In genomic region chr9:14831661-14832060, GRCh38 we compare ENCODE assay signal across 15 cellular contexts.
A peak's percentile ranks its signal among the peaks of the same experiment; 100 is the strongest.
DNase-seq lines count a peak whose midpoint lies in the region; ATAC-seq and TF ChIP-seq lines count a peak whose summit lies in the region.
"Had no signal": no experiment of that assay in that cellular context is flagged by ENCODE, and none has a peak within 500 bp of the region (broad histone marks: within the 10 kb centered on the region; RNA-seq: fewer than 3 reads in every experiment).

No MANE protein-coding gene starts in this region.

- TF ChIP-seq CTCF in hepatocyte (IDR thresholded peaks at IDR 0.05; ENCODE audit: poor library complexity) (no peak), PC-3 (conservative IDR thresholded peaks at IDR 0.05; ENCODE audit: low read depth, low read length) (no peak)

- no peaks in the 10 kb centered on the region for H3K9me2 ChIP-seq in hepatocyte (replicated peaks; ENCODE audit: insufficient read depth)
- H3K9me2 ChIP-seq in PC-3 (replicated peaks; ENCODE audit: low read length) = no peaks in the 10 kb centered on the region

- intact Hi-C loops in PC-3 (cut with micrococcal nuclease) = no loop called here

- H3K4me2 ChIP-seq in hepatocyte = no peak overlapping the region
- no peak overlapping the region for H3K4me2 ChIP-seq in PC-3 (ENCODE audit: low read length)
- H3K4me2 ChIP-seq: KMS-11 had no signal

- BruUV-seq in PC-3 (replicated peaks; lab: Mats Ljungman, UMichigan) = no TSS peak

- ATAC-seq in PC-3 = no peak

- H3K9ac ChIP-seq in adipocyte (ENCODE audit: low read length) (no peak overlapping the region), PC-3 (ENCODE audit: low read length) (no peak overlapping the region)
- H3K9ac ChIP-seq: KMS-11 had no signal

- H3F3A ChIP-seq in PC-3 (ENCODE audit: low read length, unreplicated experiment) = no peaks in the 10 kb centered on the region

- H3K4me3 ChIP-seq in adipocyte (ENCODE audit: low read length) = no peak overlapping the region
- H3K4me3 ChIP-seq in hepatocyte = no peak overlapping the region
- no peak overlapping the region for H3K4me3 ChIP-seq in PC-3 (ENCODE audit: low read length)

- H3K27me3 ChIP-seq in adipocyte (replicated peaks; ENCODE audit: control insufficient read depth, insufficient read depth, low read length) (no peaks in the 10 kb centered on the region), hepatocyte (no peaks in the 10 kb centered on the region), PC-3 (ENCODE audit: low read length) (no peaks in the 10 kb centered on the region)

- no peaks in the 10 kb centered on the region for H4K20me1 ChIP-seq in hepatocyte (ENCODE audit: insufficient read depth, poor library complexity, severe bottlenecking)
- H4K20me1 ChIP-seq in PC-3 (ENCODE audit: low read length) = no peaks in the 10 kb centered on the region

- POLR2A ChIA-PET in PC-3 (lab: Charles Lee; ENCODE audit: unreplicated experiment) = no interaction called here

- CTCF ChIA-PET in PC-3 (lab: Charles Lee) = no interaction called here

- 97% methylated on average over 14 of the region's 14 CpGs for WGBS in hepatocyte (ENCODE audit: low lambda C conversion rate, missing lambda C conversion rate)

- H3K9me3 ChIP-seq in adipocyte (ENCODE audit: control insufficient read depth, low read length) = no peaks in the 10 kb centered on the region
- no peaks in the 10 kb centered on the region for H3K9me3 ChIP-seq in hepatocyte (ENCODE audit: low read depth)
- no peaks in the 10 kb centered on the region for H3K9me3 ChIP-seq in PC-3 (ENCODE audit: low read length)

- H3K79me2 ChIP-seq in hepatocyte (no peaks in the 10 kb centered on the region), PC-3 (ENCODE audit: low read length) (no peaks in the 10 kb centered on the region)

- no peaks in the 10 kb centered on the region for H3K4me1 ChIP-seq in adipocyte (ENCODE audit: control insufficient read depth, insufficient read depth, low read length)
- H3K4me1 ChIP-seq in hepatocyte (ENCODE audit: insufficient read depth) = peaks cover 8% of the 10 kb centered on the region
- H3K4me1 ChIP-seq in PC-3 (ENCODE audit: insufficient read depth, low read length) = no peaks in the 10 kb centered on the region

- H2AFZ ChIP-seq in hepatocyte = no peak overlapping the region
- H2AFZ ChIP-seq in PC-3 (ENCODE audit: low read length) = no peak overlapping the region

- H3K36me3 ChIP-seq in adipocyte (ENCODE audit: control insufficient read depth, insufficient read depth, low read length, severe bottlenecking) = no peaks in the 10 kb centered on the region
- no peaks in the 10 kb centered on the region for H3K36me3 ChIP-seq in hepatocyte (replicated peaks; ENCODE audit: insufficient read depth, low read depth)
- H3K36me3 ChIP-seq in PC-3 (ENCODE audit: low read depth, low read length) = no peaks in the 10 kb centered on the region

- H3K27ac ChIP-seq in hepatocyte (peak overlapping the region; percentile 56), PC-3 (ENCODE audit: low read length) (no peak overlapping the region)
- H3K27ac ChIP-seq: C4-2B, KMS-11 had no signal

- DNase-seq in ELR (ENCODE audit: low read depth) (peak; percentile 8), adipocyte (ENCODE audit: low read depth) (peak; percentile 1), hepatocyte (ENCODE audit: low spot score) (no peak), SIG-M5 (lab: John Stamatoyannopoulos, UW) (no peak), PC-3 (no peak), DMS53 treated with DMSO at 0.1 percent for 48 hours (lab: John Stamatoyannopoulos, UW; ENCODE audit: unreplicated experiment) (no peak)
- DNase-seq: ACHN; AML-193; CD4-positive, alpha-beta T cell; DMS153; DMS79 treated with DMSO at 0.1 percent for 48 hours; GDM1; H9 had no signal

Comparison
In these comparisons a context has a peak if more than half of its experiments do, and no peak if none do; other contexts are left out.
1. DNase-seq: peak in ELR (single experiment) and adipocyte (single experiment); none in hepatocyte (single experiment), SIG-M5 (single experiment), PC-3 (single experiment) and DMS53 treated with DMSO at 0.1 percent for 48 hours (single experiment).